Comparison of ENCODE assay signal across 8 cellular contexts in the genomic region with DNA sequence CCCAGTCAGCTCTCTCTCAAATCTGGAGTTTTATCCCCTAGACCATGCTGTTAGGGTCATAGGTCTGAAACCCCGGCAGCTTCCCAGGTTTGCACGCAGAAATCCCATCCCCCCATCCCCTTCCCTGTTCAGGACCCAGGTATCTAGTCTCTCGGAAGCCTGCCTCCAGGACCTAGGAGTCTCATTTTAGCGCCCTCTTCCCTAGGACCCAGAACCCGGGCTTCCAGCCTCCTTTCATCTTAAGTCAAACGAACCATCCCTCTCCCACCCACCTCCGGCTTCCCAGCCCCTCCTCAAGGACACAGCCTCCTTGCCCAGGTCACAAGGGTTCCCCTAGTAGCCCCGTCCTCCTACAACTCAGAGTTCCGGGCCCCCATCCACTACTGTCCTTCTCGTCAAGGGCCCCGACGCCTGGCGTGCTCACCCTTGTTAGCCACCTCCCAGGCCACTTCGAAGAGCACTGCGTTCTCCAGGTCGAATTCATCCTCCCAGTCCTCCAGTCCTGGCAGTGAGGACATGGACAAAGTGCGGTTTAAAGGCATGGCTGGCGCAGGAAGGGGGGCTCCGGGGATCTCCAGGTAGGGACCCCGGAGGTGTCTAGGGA. TPM values are rescaled to one million over a fixed set of nuclear protein-coding genes. Genes with fewer than 3 reads are reported as not detected.
DNase-seq lines count a peak whose midpoint lies in the region; ATAC-seq and TF ChIP-seq lines count a peak whose summit lies in the region.

No MANE protein-coding gene starts in this region.

- H3K36me3 ChIP-seq in MG63 (peaks cover 45% of the 10 kb centered on the region), lung (ENCODE audit: control insufficient read depth in 2 of 2, insufficient read depth in 2 of 2, low read length in 2 of 2) (peaks cover 0 to 9% of the 10 kb centered on the region in 2 donors)

- H3K27me3 ChIP-seq in MG63 (no peaks in the 10 kb centered on the region), lung (ENCODE audit: control insufficient read depth, insufficient read depth) (no peaks in the 10 kb centered on the region)

- peaks cover 46% of the 10 kb centered on the region for H3K4me1 Mint-ChIP-seq in central memory CD8-positive, alpha-beta T cell
- peaks cover 26% of the 10 kb centered on the region for H3K4me1 Mint-ChIP-seq in type B pancreatic cell (ENCODE audit: unreplicated experiment)

- peak overlapping the region; percentile 96 for H3K27ac ChIP-seq in lung (ENCODE audit: low read depth in 1 of 2, low read length in 1 of 2)

- H3K4me3 Mint-ChIP-seq in central memory CD8-positive, alpha-beta T cell = peak overlapping the region; percentile 87
- peak overlapping the region; percentile 99 for H3K4me3 Mint-ChIP-seq in type B pancreatic cell

- 0% methylated on average over 20 of the region's 20 CpGs for WGBS in lung, 2 donors

- H3K4me1 ChIP-seq in lung (ENCODE audit: control insufficient read depth in 2 of 2, insufficient read depth in 2 of 2, low read length in 2 of 2) = peaks cover 8 to 14% of the 10 kb centered on the region in 2 donors

- H3K36me3 Mint-ChIP-seq in central memory CD8-positive, alpha-beta T cell (ENCODE audit: insufficient read depth) = peaks cover 25% of the 10 kb centered on the region
- peaks cover 20% of the 10 kb centered on the region for H3K36me3 Mint-ChIP-seq in type B pancreatic cell

- ATAC-seq in central memory CD8-positive, alpha-beta T cell (replicated peaks; ENCODE audit: extremely low read depth, poor library complexity, severe bottlenecking) = no peak
- no peak for ATAC-seq in lung (ENCODE audit: insufficient read depth, low FRiP score)

- TF ChIP-seq CTCF in lung (IDR thresholded peaks at IDR 0.05; ENCODE audit: control extremely low read depth, extremely low read depth) (no peak), type B pancreatic cell (conservative IDR thresholded peaks at IDR 0.05) (no peak)

- H3K9me3 ChIP-seq in MG63 = no peaks in the 10 kb centered on the region
- H3K9me3 ChIP-seq in lung (ENCODE audit: control insufficient read depth in 2 of 2, insufficient read depth in 1 of 2, low read length in 1 of 2) = no peaks in the 10 kb centered on the region

- no peaks in the 10 kb centered on the region for H3K27me3 Mint-ChIP-seq in central memory CD8-positive, alpha-beta T cell
- no peaks in the 10 kb centered on the region for H3K27me3 Mint-ChIP-seq in type B pancreatic cell

- H3K4me3 ChIP-seq in MG63 (peak overlapping the region; percentile 90), lung (peak overlapping the region; percentile 76)

- H3K27ac Mint-ChIP-seq in central memory CD8-positive, alpha-beta T cell (ENCODE audit: low read depth) = peak overlapping the region; percentile 87
- peak overlapping the region; percentile 100 for H3K27ac Mint-ChIP-seq in type B pancreatic cell

- DNase-seq in NCI-H510A (lab: John Stamatoyannopoulos, UW) = peak; percentile 51
- no peak for DNase-seq in NCI-H510A treated with DMSO at 0.1 percent for 48 hours (lab: John Stamatoyannopoulos, UW)
- no peak for DNase-seq in MG63
- DNase-seq in central memory CD8-positive, alpha-beta T cell (ENCODE audit: low spot score in 2 of 2) = no peak
- DNase-seq in lung (ENCODE audit: low spot score) = no peak
- DNase-seq in type B pancreatic cell (ENCODE audit: extremely low spot score, unreplicated experiment) = no peak
- no peak for DNase-seq in NCI-H2171 treated with DMSO at 0.1 percent for 48 hours (lab: John Stamatoyannopoulos, UW)
- DNase-seq in COR-L47 (lab: John Stamatoyannopoulos, UW) = no peak

- no peaks in the 10 kb centered on the region for H3K9me3 Mint-ChIP-seq in central memory CD8-positive, alpha-beta T cell
- H3K9me3 Mint-ChIP-seq in type B pancreatic cell = no peaks in the 10 kb centered on the region

RNA-seq across cellular contexts. Expression of gene GYS1, which starts 0.4 kb away (rescaled TPM):
- 34.3 and 46.2 TPM in 2 replicates for total RNA-seq in MG63 (2014; rRNA removed; shearing (Covaris generic); ENCODE audit: low replicate concordance)
- 10 to 100 TPM; 34.1 to 49.7 TPM for total RNA-seq in lung
- polyA plus RNA-seq in lung = 10 to 100 TPM; 22.7 to 29.7 TPM
- total RNA-seq in type B pancreatic cell (ENCODE audit: low replicate concordance) = 62.1 and 64.8 TPM in 2 replicates

RNA-seq across cellular contexts. Expression of gene RUVBL2, which starts 1.0 kb away (rescaled TPM):
- 386 and 644 TPM in 2 replicates for total RNA-seq in MG63 (2014; rRNA removed; shearing (Covaris generic); ENCODE audit: low replicate concordance)
- total RNA-seq in lung = 100 to 1,000 TPM in 1 of 2 donors, 10 to 100 TPM in 1; 85.6 to 108 TPM
- 100 to 1,000 TPM in 1 of 2 donors, 10 to 100 TPM in 1; 80.7 to 112 TPM for polyA plus RNA-seq in lung
- 72.6 and 99.5 TPM in 2 replicates for total RNA-seq in type B pancreatic cell (ENCODE audit: low replicate concordance)

RNA-seq across cellular contexts. Expression of gene LHB, which starts 24.2 kb away (rescaled TPM):
- not detected in 2 replicates for total RNA-seq in MG63 (2014; rRNA removed; shearing (Covaris generic); ENCODE audit: low replicate concordance)
- under 1 TPM in 1 of 2 donors, not detected in 1; 0.74 TPM for total RNA-seq in lung
- polyA plus RNA-seq in lung = under 1 TPM; 0.32 to 0.67 TPM
- not detected in 2 replicates for total RNA-seq in type B pancreatic cell (ENCODE audit: low replicate concordance)

RNA-seq across cellular contexts. Expression of gene FTL, which starts 27.6 kb away (rescaled TPM):
- 880 and 1,766 TPM in 2 replicates for total RNA-seq in MG63 (2014; rRNA removed; shearing (Covaris generic); ENCODE audit: low replicate concordance)
- total RNA-seq in lung (1,000 to 10,000 TPM; 2,880 to 6,540 TPM), type B pancreatic cell (ENCODE audit: low replicate concordance) (1,657 and 2,039 TPM in 2 replicates)
- polyA plus RNA-seq in lung = over 10,000 TPM; 17,775 to 22,369 TPM

RNA-seq across cellular contexts. Expression of gene CGB3, which starts 31.5 kb away (rescaled TPM):
- total RNA-seq in MG63 (2014; rRNA removed; shearing (Covaris generic); ENCODE audit: low replicate concordance) = not detected in 2 replicates
- not detected for total RNA-seq in lung
- polyA plus RNA-seq in lung = not detected
- total RNA-seq in type B pancreatic cell (ENCODE audit: low replicate concordance) = 6.1 TPM in 1 of 2 replicates, not detected in the other
